Comparison of ENCODE assay signal across 8 cellular contexts in the genomic region with DNA sequence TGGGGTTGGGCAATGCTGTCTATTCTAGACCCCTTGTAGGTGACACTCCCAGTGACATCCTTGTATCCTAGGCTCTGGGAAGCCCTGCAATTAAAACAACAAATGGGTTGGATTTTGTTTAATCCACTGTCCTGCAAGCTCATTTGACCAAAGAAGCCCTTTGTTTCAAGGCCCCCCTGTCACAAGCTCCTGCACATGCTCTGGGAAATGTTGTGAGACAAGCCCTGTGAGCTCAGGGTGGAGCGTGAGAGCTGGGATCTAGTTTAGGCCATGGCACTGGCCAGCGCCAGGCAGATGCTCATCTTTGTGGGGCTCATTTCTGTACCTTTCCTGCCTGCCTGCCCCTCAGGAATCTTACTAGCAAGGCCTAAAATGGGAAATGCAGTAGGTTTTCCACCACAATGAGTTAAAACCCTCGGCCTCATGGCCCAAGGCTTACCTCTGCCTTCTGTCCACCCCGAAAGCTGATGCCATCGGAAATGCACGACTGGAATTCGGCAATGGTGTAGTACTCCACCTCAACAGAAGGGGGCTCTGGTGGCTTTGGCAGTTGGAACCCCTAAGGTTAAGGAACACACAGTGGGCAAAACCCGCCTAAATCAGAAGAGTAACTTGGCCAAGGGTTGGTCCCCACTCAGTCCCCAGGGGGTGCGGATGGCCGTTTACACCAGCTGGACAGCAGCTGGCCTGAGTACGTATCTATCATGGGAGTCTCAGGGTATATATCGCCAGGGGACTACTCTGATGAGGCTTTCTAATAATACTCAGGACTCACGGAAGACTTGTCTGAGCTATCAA.
DNase-seq lines count a peak whose midpoint lies in the region; ATAC-seq and TF ChIP-seq lines count a peak whose summit lies in the region.

No MANE protein-coding gene starts in this region.

- peaks cover 9% of the 10 kb centered on the region for H3K36me3 Mint-ChIP-seq in CD4-positive, CD25-positive, alpha-beta regulatory T cell

- H3K36me3 ChIP-seq in CD4-positive, CD25-positive, alpha-beta regulatory T cell (ENCODE audit: control insufficient read depth, insufficient read depth, low read length) = peaks cover 3% of the 10 kb centered on the region
- H3K36me3 ChIP-seq in suprapubic skin = peaks cover 72% of the 10 kb centered on the region

- H3K27me3 Mint-ChIP-seq in CD4-positive, CD25-positive, alpha-beta regulatory T cell = no peaks in the 10 kb centered on the region

- no peak for TF ChIP-seq POLR2A in suprapubic skin (IDR thresholded peaks at IDR 0.05)

- TF ChIP-seq CTCF in WI38 (IDR thresholded peaks at IDR 0.05; ENCODE audit: low read depth, low read length) (peak; percentile 83), suprapubic skin (IDR thresholded peaks at IDR 0.05) (peak; percentile 72 to 73)

- no peak for TF ChIP-seq EP300 in suprapubic skin (IDR thresholded peaks at IDR 0.05)

- H3K4me3 Mint-ChIP-seq in CD4-positive, CD25-positive, alpha-beta regulatory T cell = no peak overlapping the region

- H3K4me1 Mint-ChIP-seq in CD4-positive, CD25-positive, alpha-beta regulatory T cell = no peaks in the 10 kb centered on the region

- no peak overlapping the region for H3K4me3 ChIP-seq in CD4-positive, CD25-positive, alpha-beta regulatory T cell (ENCODE audit: low read depth, low read length)
- H3K4me3 ChIP-seq in WI38 (ENCODE audit: low read depth, low read length) = no peak overlapping the region
- H3K4me3 ChIP-seq in suprapubic skin = no peak overlapping the region

- no peaks in the 10 kb centered on the region for H3K9me3 ChIP-seq in CD4-positive, CD25-positive, alpha-beta regulatory T cell (ENCODE audit: control insufficient read depth in 2 of 2, low read length in 2 of 2)
- no peaks in the 10 kb centered on the region for H3K9me3 ChIP-seq in suprapubic skin

- peak in 2 of 3 donors; percentile 38 to 39 for DNase-seq in CD4-positive, CD25-positive, alpha-beta regulatory T cell
- DNase-seq in HT1080 (ENCODE audit: low read depth) (peak; percentile 14), lung microvascular endothelial cell (ENCODE audit: low read depth in 2 of 2) (peak; percentile 52 to 57), suprapubic skin (ENCODE audit: low spot score in 2 of 2) (peak in 1 of 2 donors; percentile 86), retina (no peak)
- DNase-seq in effector CD4-positive, alpha-beta T cell = peak; percentile 37

- H3K9me3 Mint-ChIP-seq in CD4-positive, CD25-positive, alpha-beta regulatory T cell = no peaks in the 10 kb centered on the region

- H3K27ac Mint-ChIP-seq in CD4-positive, CD25-positive, alpha-beta regulatory T cell = peak overlapping the region in 1 of 3 donors; percentile 38

- ATAC-seq in CD4-positive, CD25-positive, alpha-beta regulatory T cell (ENCODE audit: low read depth in 2 of 2) = no peak
- no peak for ATAC-seq in GM18519 (IDR thresholded peaks at IDR 0.05; ENCODE audit: low FRiP score, unreplicated experiment)

- H3K27me3 ChIP-seq in CD4-positive, CD25-positive, alpha-beta regulatory T cell (ENCODE audit: control insufficient read depth, insufficient read depth, low read length) = no peaks in the 10 kb centered on the region
- H3K27me3 ChIP-seq in suprapubic skin = no peaks in the 10 kb centered on the region

- WGBS in suprapubic skin = 63% methylated on average over 12 of the region's 13 CpGs

- no peak overlapping the region for H3K27ac ChIP-seq in CD4-positive, CD25-positive, alpha-beta regulatory T cell (ENCODE audit: insufficient read depth, low read length, poor library complexity, severe bottlenecking)
- no peak overlapping the region for H3K27ac ChIP-seq in suprapubic skin

- H3K4me1 ChIP-seq in CD4-positive, CD25-positive, alpha-beta regulatory T cell (ENCODE audit: control insufficient read depth, insufficient read depth, low read length, poor library complexity, severe bottlenecking) = no peaks in the 10 kb centered on the region
- no peaks in the 10 kb centered on the region for H3K4me1 ChIP-seq in suprapubic skin
